ENCODE assay signal across 1 cellular context in genomic region chr17:61862975-61863800, GRCh38.
TF ChIP-seq lines count a peak whose summit lies in the region.

TSS of gene BRIP1 (minus strand) at chr17:61863528. CDS start at chr17:61861539, 1,989 bp downstream.

TF ChIP-seq in GM12878, 131 proteins besides CTCF, POLR2A, EP300 and RAD21 (continued from another document and continues in another):
- no peak for TF ChIP-seq ZBTB4 (CRISPR knock-in tag; IDR thresholded peaks at IDR 0.05)
- TF ChIP-seq NBN (IDR thresholded peaks at IDR 0.05): peak; percentile 66; the same call in 1 of the 2 replicates
- peak; percentile 71 for TF ChIP-seq FOS (IDR thresholded peaks at IDR 0.05; ENCODE audit: borderline replicate concordance, extremely low read depth, insufficient read length)
- no peak for TF ChIP-seq SIX5 (IDR thresholded peaks at IDR 0.05; ENCODE audit: low read depth, low read length, severe bottlenecking)
- no peak for TF ChIP-seq HDAC2 (IDR thresholded peaks at IDR 0.05)
- no peak for TF ChIP-seq KAT2A (conservative IDR thresholded peaks at IDR 0.05; ENCODE audit: control insufficient read depth, low read depth, low read length)
- no peak for TF ChIP-seq TCF7 (IDR thresholded peaks at IDR 0.05; ENCODE audit: borderline replicate concordance)
- TF ChIP-seq STAT1 (conservative IDR thresholded peaks at IDR 0.05): 0 out of 2 replicates have a peak, but pooled peaks have one; percentile 48
- TF ChIP-seq HCFC1 (IDR thresholded peaks at IDR 0.05; ENCODE audit: low read length): no peak
- TF ChIP-seq ATF3 (IDR thresholded peaks at IDR 0.05; ENCODE audit: borderline replicate concordance, extremely low read depth, low read depth, low read length): no peak
- TF ChIP-seq NR2F1 (conservative IDR thresholded peaks at IDR 0.05): peak; percentile 54; the same call in 1 of the 2 replicates
- TF ChIP-seq JUNB (IDR thresholded peaks at IDR 0.05): no peak
- TF ChIP-seq RELA (IDR thresholded peaks at IDR 0.05; ENCODE audit: borderline replicate concordance, partially characterized antibody): no peak
- no peak for TF ChIP-seq SMAD1 (IDR thresholded peaks at IDR 0.05; ENCODE audit: low read depth, partially characterized antibody)
- peak; percentile 72 for TF ChIP-seq RUNX3 (IDR thresholded peaks at IDR 0.05; ENCODE audit: low read length)
- TF ChIP-seq CBX5 (IDR thresholded peaks at IDR 0.05; ENCODE audit: low read depth): no peak
- no peak for TF ChIP-seq NRF1 (conservative IDR thresholded peaks at IDR 0.05; ENCODE audit: low read depth, low read length)
- TF ChIP-seq MEF2A (IDR thresholded peaks at IDR 0.05; ENCODE audit: insufficient read depth, low read depth, low read length): no peak
- TF ChIP-seq IKZF2 (IDR thresholded peaks at IDR 0.05): peak; percentile 23 to 54; a peak in 1 of 4 replicates
- no peak for TF ChIP-seq ELK1 (IDR thresholded peaks at IDR 0.05; ENCODE audit: low read depth, low read length)
- no peak for TF ChIP-seq SPI1 (IDR thresholded peaks at IDR 0.05; ENCODE audit: borderline replicate concordance, insufficient read depth, low read depth, low read length)
- no peak for TF ChIP-seq SUPT20H (IDR thresholded peaks at IDR 0.05; ENCODE audit: borderline replicate concordance, control insufficient read depth, low read depth, low read length)
- TF ChIP-seq MLLT1 (IDR thresholded peaks at IDR 0.05): peak; percentile 71
- no peak for TF ChIP-seq RAD51 (IDR thresholded peaks at IDR 0.05)
- TF ChIP-seq ZNF622 (IDR thresholded peaks at IDR 0.05): no peak
- TF ChIP-seq NKRF (conservative IDR thresholded peaks at IDR 0.05): peak; percentile 97
- TF ChIP-seq HDAC6 (IDR thresholded peaks at IDR 0.05; ENCODE audit: unreplicated experiment): no peak
- no peak for TF ChIP-seq ZBTB33 (IDR thresholded peaks at IDR 0.05)
- TF ChIP-seq POU2F2 (IDR thresholded peaks at IDR 0.05; ENCODE audit: borderline replicate concordance, low read depth, low read length): no peak
- TF ChIP-seq SMC3 (IDR thresholded peaks at IDR 0.05; ENCODE audit: borderline replicate concordance, low read length): no peak
- no peak for TF ChIP-seq ZNF274 (IDR thresholded peaks at IDR 0.05; ENCODE audit: insufficient read depth, insufficient read length)
- no peak for TF ChIP-seq CHD4 (IDR thresholded peaks at IDR 0.05)
- TF ChIP-seq ZNF592 (IDR thresholded peaks at IDR 0.05): no peak
- TF ChIP-seq MAX (IDR thresholded peaks at IDR 0.05; ENCODE audit: low read depth, low read length): no peak
- no peak for TF ChIP-seq ZNF687 (IDR thresholded peaks at IDR 0.05)
- TF ChIP-seq HSF1 (IDR thresholded peaks at IDR 0.05; ENCODE audit: low read depth, low read length): no peak
- peak; percentile 61; the same call in 1 of the 2 replicates for TF ChIP-seq TAF1 (IDR thresholded peaks at IDR 0.05; ENCODE audit: borderline replicate concordance, low read depth, low read length)
- TF ChIP-seq JUND (IDR thresholded peaks at IDR 0.05; ENCODE audit: low read depth, low read length): no peak
- no peak for TF ChIP-seq SRF (IDR thresholded peaks at IDR 0.05; ENCODE audit: low read depth in 2 of 2, low read length in 2 of 2)
- 0 out of 2 replicates have a peak, but pooled peaks have one; percentile 34 for TF ChIP-seq MXI1 (IDR thresholded peaks at IDR 0.05; ENCODE audit: low read depth, low read length)
